11 cellular contexts compared by ENCODE assay signal in genomic region chr6:35605600-35605999, GRCh38.
DNase-seq lines count a peak whose midpoint lies in the region; ATAC-seq, FAIRE-seq and TF ChIP-seq lines count a peak whose summit lies in the region.
"Had no signal": no experiment of that assay in that cellular context is flagged by ENCODE, and none has a peak within 500 bp of the region (broad histone marks: within the 10 kb centered on the region; RNA-seq: fewer than 3 reads in every experiment).

No MANE protein-coding gene starts in this region.

- POLR2A ChIA-PET in CD8-positive, alpha-beta memory T cell (lab: Charles Lee), result interaction anchor here (0.6 to 1.4 kb wide), 3 partner anchors 22 to 268 kb away, joined by 3 to 7 read pairs (median 5); no protein-coding TSS in a partner anchor
- POLR2A ChIA-PET in RWPE1 (lab: Yijun Ruan, JAX; ENCODE audit: low non-redundant PET) (no interaction called here), endothelial cell of umbilical vein (lab: Charles Lee) (no interaction called here)

- peaks cover 50% of the 10 kb centered on the region for H3K4me1 ChIP-seq in CD8-positive, alpha-beta memory T cell (ENCODE audit: insufficient read depth, low read length)
- H3K4me1 ChIP-seq in endothelial cell of umbilical vein (ENCODE audit: control insufficient read depth, extremely low read depth, insufficient read depth, low read length) (peaks cover 44% of the 10 kb centered on the region), skeletal muscle tissue (ENCODE audit: control insufficient read depth in 3 of 3, insufficient read depth in 3 of 3, low read length in 3 of 3) (peaks cover 21 to 30% (median 22%) of the 10 kb centered on the region in 3 donors)

- no TSS peak for BruUV-seq in endothelial cell of umbilical vein (replicated peaks; lab: Mats Ljungman, UMichigan)

- peak overlapping the region; percentile 80 for H3K4me2 ChIP-seq in endothelial cell of umbilical vein (ENCODE audit: insufficient read depth, low read length)

- H3K27ac Mint-ChIP-seq in CD8-positive, alpha-beta memory T cell, result peak overlapping the region; percentile 29 to 94 (median 76)

- H3K9me3 ChIP-seq in CD8-positive, alpha-beta memory T cell (ENCODE audit: low read length), result no peaks in the 10 kb centered on the region
- no peaks in the 10 kb centered on the region for H3K9me3 ChIP-seq in endothelial cell of umbilical vein (replicated peaks; ENCODE audit: control insufficient read depth, insufficient read depth, low read length)
- no peaks in the 10 kb centered on the region for H3K9me3 ChIP-seq in skeletal muscle tissue (ENCODE audit: control insufficient read depth in 3 of 3, low read length in 3 of 3)
- H3K9me3 ChIP-seq: upper lobe of right lung had no signal

- TF ChIP-seq CTCF in RWPE1 (conservative IDR thresholded peaks at IDR 0.05; ENCODE audit: low read depth) (no peak), endothelial cell of umbilical vein (IDR thresholded peaks at IDR 0.05; ENCODE audit: extremely low read depth in 1 of 2, insufficient read depth in 1 of 2, low read depth in 1 of 2, low read length in 2 of 2) (no peak)

- TF ChIP-seq POLR2A in endothelial cell of umbilical vein (IDR thresholded peaks at IDR 0.05; ENCODE audit: low read depth, low read length), result no peak

- H3K36me3 ChIP-seq in CD8-positive, alpha-beta memory T cell (ENCODE audit: insufficient read depth, low read length), result no peaks in the 10 kb centered on the region
- no peaks in the 10 kb centered on the region for H3K36me3 ChIP-seq in endothelial cell of umbilical vein (ENCODE audit: control insufficient read depth in 2 of 2, extremely low read depth in 1 of 2, insufficient read depth in 2 of 2, low read length in 2 of 2)
- H3K36me3 ChIP-seq in skeletal muscle tissue (ENCODE audit: control insufficient read depth in 3 of 3, insufficient read depth in 3 of 3, low read length in 3 of 3), result peaks cover 2 to 7% (median 3%) of the 10 kb centered on the region in 3 donors

- H3K36me3 Mint-ChIP-seq in CD8-positive, alpha-beta memory T cell, result peaks cover 10 to 33% (median 12%) of the 10 kb centered on the region in 3 donors

- CTCF ChIA-PET in CD8-positive, alpha-beta memory T cell (lab: Charles Lee), result interaction anchor here (0.9 to 8.5 kb wide), 4 partner anchors 18 to 130 kb away, joined by 3 to 74 read pairs (median 18); partner anchors contain the start of gene ARMC12
- CTCF ChIA-PET in RWPE1 (lab: Yijun Ruan, JAX) (interaction anchor here (0.6 kb wide), 1 partner anchor 76 kb away, joined by 3 read pairs; no protein-coding TSS in a partner anchor), endothelial cell of umbilical vein (lab: Charles Lee) (interaction anchor here (0.7 to 1.3 kb wide), 5 partner anchors 9 to 122 kb away, joined by 3 to 7 read pairs (median 4); no protein-coding TSS in a partner anchor)

- DNase-seq in CD8-positive, alpha-beta memory T cell, result no peak
- DNase-seq in RWPE1 (ENCODE audit: low spot score) (no peak), endothelial cell of umbilical vein (ENCODE audit: low read depth, low spot score) (no peak), inferior parietal cortex (ENCODE audit: extremely low spot score) (no peak), posterior vena cava (ENCODE audit: low spot score) (no peak), germinal center (ENCODE audit: low spot score) (no peak)
- DNase-seq: upper lobe of right lung had no signal

- H2AFZ ChIP-seq in endothelial cell of umbilical vein (ENCODE audit: low read depth, low read length), result no peak overlapping the region

- dilution Hi-C loops in endothelial cell of umbilical vein (cut with MboI; ENCODE audit: extremely low pct_ligation_motif_present, low sequenced_read_pairs), result no loop called here

- peaks cover 14% of the 10 kb centered on the region for H3K79me2 ChIP-seq in endothelial cell of umbilical vein (ENCODE audit: control insufficient read depth, insufficient read depth, low read length)

- H3K9ac ChIP-seq in endothelial cell of umbilical vein (replicated peaks; ENCODE audit: extremely low read depth, insufficient read depth, low read length), result peak overlapping the region; percentile 55
- H3K9ac ChIP-seq in skeletal muscle tissue (ENCODE audit: low read depth in 1 of 3, low read length in 3 of 3), result no peak overlapping the region

- H3K4me3 ChIP-seq in CD8-positive, alpha-beta memory T cell (ENCODE audit: low read length), result no peak overlapping the region
- H3K4me3 ChIP-seq in endothelial cell of umbilical vein (replicated peaks in 1 of 3; ENCODE audit: insufficient read depth in 1 of 3, low read depth in 1 of 3, low read length in 3 of 3) (no peak overlapping the region), skeletal muscle tissue (ENCODE audit: low read length in 3 of 3) (no peak overlapping the region)
- H3K4me3 ChIP-seq: upper lobe of right lung had no signal

- H3K27ac ChIP-seq in CD8-positive, alpha-beta memory T cell (ENCODE audit: low read depth, low read length), result no peak overlapping the region
- H3K27ac ChIP-seq in RWPE1 (peak overlapping the region; percentile 96), endothelial cell of umbilical vein (ENCODE audit: insufficient read depth, low read depth, low read length) (peak overlapping the region; percentile 70), skeletal muscle tissue (ENCODE audit: low read depth, low read length) (peak overlapping the region; percentile 6)
- H3K27ac ChIP-seq: C4-2B, upper lobe of right lung had no signal

- H3K9me3 Mint-ChIP-seq in CD8-positive, alpha-beta memory T cell, result no peaks in the 10 kb centered on the region

- no peaks in the 10 kb centered on the region for H3K9me1 ChIP-seq in endothelial cell of umbilical vein (replicated peaks; ENCODE audit: control insufficient read depth, extremely low read depth, insufficient read depth, low read length)

- no peaks in the 10 kb centered on the region for H3K27me3 Mint-ChIP-seq in CD8-positive, alpha-beta memory T cell

- H4K20me1 ChIP-seq in endothelial cell of umbilical vein (replicated peaks; ENCODE audit: control insufficient read depth, extremely low read depth, insufficient read depth, low read length), result no peaks in the 10 kb centered on the region

- no peak for ATAC-seq in GM21528 (IDR thresholded peaks at IDR 0.05; ENCODE audit: low FRiP score, unreplicated experiment)
- ATAC-seq: upper lobe of right lung had no signal

- no peak for FAIRE-seq in endothelial cell of umbilical vein (lab: Jason Lieb, UNC)
- FAIRE-seq: kidney had no signal

- H3K4me1 Mint-ChIP-seq in CD8-positive, alpha-beta memory T cell, result peaks cover 49 to 83% (median 79%) of the 10 kb centered on the region in 3 donors

- peak overlapping the region in 6 of 7 donors; percentile 34 to 80 (median 56) for H3K4me3 Mint-ChIP-seq in CD8-positive, alpha-beta memory T cell

- intact Hi-C loops in endothelial cell of umbilical vein (cut with micrococcal nuclease) (no loop called here), posterior vena cava (cut with DNase I) (loop anchor here in 1 of 2 donors (2.0 kb wide), 1 partner anchor 17 kb away; no protein-coding TSS in a partner anchor)

- H3K27me3 ChIP-seq in CD8-positive, alpha-beta memory T cell (ENCODE audit: insufficient read depth, low read length, poor library complexity, severe bottlenecking), result no peaks in the 10 kb centered on the region
- H3K27me3 ChIP-seq in endothelial cell of umbilical vein (ENCODE audit: control insufficient read depth in 2 of 2, insufficient read depth in 2 of 2, low read length in 2 of 2), result no peaks in the 10 kb centered on the region
- H3K27me3 ChIP-seq in skeletal muscle tissue (ENCODE audit: control insufficient read depth in 3 of 3, insufficient read depth in 3 of 3, low read length in 3 of 3), result no peaks in the 10 kb centered on the region
- H3K27me3 ChIP-seq: upper lobe of right lung had no signal

TF ChIP-seq in endothelial cell of umbilical vein, 7 proteins besides CTCF, POLR2A, EP300 and RAD21:
- TF ChIP-seq GATA2 (IDR thresholded peaks at IDR 0.05; ENCODE audit: insufficient read depth, insufficient read length, low read depth, low read length) (no peak), MYC (IDR thresholded peaks at IDR 0.05; ENCODE audit: low read depth, low read length) (no peak), FOS (IDR thresholded peaks at IDR 0.05; ENCODE audit: borderline replicate concordance, insufficient read depth, low read length) (no peak), JUN (IDR thresholded peaks at IDR 0.05; ENCODE audit: borderline replicate concordance, insufficient read depth, insufficient read length, low read depth) (no peak), EZH2 (IDR thresholded peaks at IDR 0.05; ENCODE audit: borderline replicate concordance, low read depth, low read length, severe bottlenecking) (no peak), POLR2AphosphoS5 (IDR thresholded peaks at IDR 0.05; ENCODE audit: insufficient read depth, low read depth, low read length) (no peak), MAX (IDR thresholded peaks at IDR 0.05; ENCODE audit: insufficient read depth, insufficient read length) (no peak)
